ENCODE assay signal across 9 cellular contexts in the genomic region with DNA sequence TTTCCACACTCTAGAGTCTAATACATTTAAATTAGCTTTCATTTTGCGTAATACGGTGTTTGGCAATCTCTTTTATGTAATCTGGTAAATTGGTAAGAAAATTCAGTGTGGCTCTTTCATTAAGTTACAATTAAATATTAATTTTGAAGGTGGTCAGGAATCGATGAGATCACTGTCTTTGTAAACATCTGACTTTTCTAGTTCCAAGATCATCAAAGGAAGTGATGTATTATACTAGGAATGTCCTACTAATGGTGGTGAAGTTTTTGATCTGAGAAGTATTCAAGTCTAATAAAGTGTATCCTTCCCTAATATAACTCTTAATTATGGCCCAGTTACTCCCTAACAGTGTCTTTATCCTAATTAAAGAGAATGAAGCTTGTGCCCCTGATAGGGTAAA. TPM values are rescaled to one million over a fixed set of nuclear protein-coding genes. Genes with fewer than 3 reads are reported as not detected.
DNase-seq lines count a peak whose midpoint lies in the region; ATAC-seq and TF ChIP-seq lines count a peak whose summit lies in the region.
"Had no signal": no experiment of that assay in that cellular context is flagged by ENCODE, and none has a peak within 500 bp of the region (broad histone marks: within the 10 kb centered on the region; RNA-seq: fewer than 3 reads in every experiment).

No MANE protein-coding gene starts in this region.

- H3K4me1 Mint-ChIP-seq in activated CD4-positive, alpha-beta T cell treated with anti-CD3 and anti-CD28 coated beads, Interleukin-2, amount 10 ng/mL, durations not matched to agents 7 days and 5 days: peaks cover 29% of the 10 kb centered on the region

- no peak for ATAC-seq in GM18519 (IDR thresholded peaks at IDR 0.05; ENCODE audit: low FRiP score, unreplicated experiment)

- H3K9me3 ChIP-seq in adipocyte (ENCODE audit: control insufficient read depth, low read length) (no peaks in the 10 kb centered on the region), tibial artery (no peaks in the 10 kb centered on the region)

- POLR2A ChIA-PET in activated CD4-positive, alpha-beta T cell treated with anti-CD3 and anti-CD28 coated beads, Interleukin-2, amount 10 ng/mL, durations not matched to agents 7 days and 5 days (lab: Charles Lee): no interaction called here

- H3K27ac ChIP-seq in tibial artery: peak overlapping the region; percentile 90 to 94

- peak overlapping the region; percentile 79 for H3K4me3 Mint-ChIP-seq in activated CD4-positive, alpha-beta T cell treated with anti-CD3 and anti-CD28 coated beads, Interleukin-2, amount 10 ng/mL, durations not matched to agents 7 days and 5 days

- H3K9ac ChIP-seq in adipocyte (ENCODE audit: low read length): peak overlapping the region; percentile 92

- no peaks in the 10 kb centered on the region for H3K9me3 Mint-ChIP-seq in activated CD4-positive, alpha-beta T cell treated with anti-CD3 and anti-CD28 coated beads, Interleukin-2, amount 10 ng/mL, durations not matched to agents 7 days and 5 days

- H3K27me3 Mint-ChIP-seq in activated CD4-positive, alpha-beta T cell treated with anti-CD3 and anti-CD28 coated beads, Interleukin-2, amount 10 ng/mL, durations not matched to agents 7 days and 5 days: peaks cover 13% of the 10 kb centered on the region

- no peak overlapping the region for H3K27ac Mint-ChIP-seq in activated CD4-positive, alpha-beta T cell treated with anti-CD3 and anti-CD28 coated beads, Interleukin-2, amount 10 ng/mL, durations not matched to agents 7 days and 5 days

- CTCF ChIA-PET in activated CD4-positive, alpha-beta T cell treated with anti-CD3 and anti-CD28 coated beads, Interleukin-2, amount 10 ng/mL, durations not matched to agents 7 days and 5 days (lab: Charles Lee): no interaction called here

- H3K27me3 ChIP-seq in adipocyte (replicated peaks; ENCODE audit: control insufficient read depth, insufficient read depth, low read length) (no peaks in the 10 kb centered on the region), tibial artery (no peaks in the 10 kb centered on the region)

- no peak for TF ChIP-seq CTCF in tibial artery (IDR thresholded peaks at IDR 0.05)

- no peak for DNase-seq in activated CD4-positive, alpha-beta T cell treated with anti-CD3 and anti-CD28 coated beads, Interleukin-2, amount 10 ng/mL, durations not matched to agents 7 days and 5 days
- no peak for DNase-seq in activated CD4-positive, alpha-beta T cell treated with anti-CD3 and anti-CD28 coated beads for 1 hour
- peak; percentile 52 for DNase-seq in adipocyte (ENCODE audit: low read depth)
- DNase-seq in kidney glomerular epithelial cell (lab: John Stamatoyannopoulos, UW): peak; percentile 72
- DNase-seq in tibial artery: no peak
- DNase-seq in NCI-H1048 (lab: John Stamatoyannopoulos, UW): no peak
- DNase-seq in hepatic stellate cell (ENCODE audit: low spot score): no peak
- DNase-seq: activated CD4-positive, CD25-positive, alpha-beta regulatory T cell treated with anti-CD3 and anti-CD28 coated beads, Interleukin-2, amount 50 U/mL, for 72 hours had no signal

- H3K4me3 ChIP-seq in adipocyte (ENCODE audit: low read length): peak overlapping the region; percentile 93
- H3K4me3 ChIP-seq in tibial artery: peak overlapping the region; percentile 70 to 74

- H3K4me1 ChIP-seq in adipocyte (ENCODE audit: control insufficient read depth, insufficient read depth, low read length) (peaks cover 43% of the 10 kb centered on the region), tibial artery (peaks cover 0 to 63% (median 29%) of the 10 kb centered on the region in 4 donors)

- H3K36me3 Mint-ChIP-seq in activated CD4-positive, alpha-beta T cell treated with anti-CD3 and anti-CD28 coated beads, Interleukin-2, amount 10 ng/mL, durations not matched to agents 7 days and 5 days (ENCODE audit: low read depth): no peaks in the 10 kb centered on the region

- intact Hi-C loops in tibial artery (cut with DNase I; ENCODE audit: low total_unique reads): no loop called here

- H3K36me3 ChIP-seq in adipocyte (ENCODE audit: control insufficient read depth, insufficient read depth, low read length, severe bottlenecking) (no peaks in the 10 kb centered on the region), tibial artery (no peaks in the 10 kb centered on the region)

RNA-seq across cellular contexts. Expression of gene UTS2B, which starts 1.1 kb away (rescaled TPM):
- total RNA-seq in activated CD4-positive, alpha-beta T cell treated with anti-CD3 and anti-CD28 coated beads, Interleukin-2, amount 10 ng/mL, durations not matched to agents 7 days and 5 days: under 1 TPM in 1 of 2 experiments, not detected in 1; 0.20 TPM

RNA-seq across cellular contexts. Expression of gene CCDC50, which starts 2.2 kb away (rescaled TPM):
- 10 to 100 TPM; 22.0 to 23.1 TPM for total RNA-seq in activated CD4-positive, alpha-beta T cell treated with anti-CD3 and anti-CD28 coated beads, Interleukin-2, amount 10 ng/mL, durations not matched to agents 7 days and 5 days

Comparison
In these comparisons a context has a peak if more than half of its experiments do, and no peak if none do; other contexts are left out.
1. DNase-seq: peak in adipocyte (single experiment) and kidney glomerular epithelial cell (single experiment); none in activated CD4-positive, alpha-beta T cell treated with anti-CD3 and anti-CD28 coated beads, Interleukin-2, amount 10 ng/mL, durations not matched to agents 7 days and 5 days (single experiment), activated CD4-positive, alpha-beta T cell treated with anti-CD3 and anti-CD28 coated beads for 1 hour (single experiment), tibial artery (0 of 2), NCI-H1048 (single experiment) and hepatic stellate cell (single experiment).